In genomic region chr7:151783958-151784575, GRCh38 we compare ENCODE assay signal across 17 cellular contexts.
"Had no signal": no experiment of that assay in that cellular context is flagged by ENCODE, and none has a peak within 500 bp of the region (broad histone marks: within the 10 kb centered on the region; RNA-seq: fewer than 3 reads in every experiment).

No MANE protein-coding gene starts in this region.

- H3K36me3 ChIP-seq: neutrophil, thyroid gland had no signal

- H3K4me1 Mint-ChIP-seq: nephron had no signal

- H3K27ac ChIP-seq: heart right ventricle, left lung, neutrophil, suprapubic skin, thyroid gland had no signal

- H3K36me3 Mint-ChIP-seq: type B pancreatic cell had no signal

- ATAC-seq: esophagus mucosa; heart right ventricle; left lung; stimulated activated naive CD8-positive, alpha-beta T cell treated with anti-CD3 and anti-CD28 coated beads, Interleukin-15, Interleukin-2, amounts not matched to agents 100 U/mL and 50 U/mL, for 24 hours had no signal

- H3K27ac Mint-ChIP-seq: nephron, type B pancreatic cell had no signal

- H3K9me3 ChIP-seq: heart right ventricle, left lung, neutrophil, suprapubic skin, thyroid gland had no signal

- H3K4me3 Mint-ChIP-seq: nephron had no signal

- H3K9me3 Mint-ChIP-seq: naive B cell, nephron, type B pancreatic cell had no signal

- H3K27me3 Mint-ChIP-seq: naive B cell had no signal

- H3K27me3 ChIP-seq: heart right ventricle, left lung, suprapubic skin, thyroid gland had no signal

- H3K4me3 ChIP-seq: left lung, lung, suprapubic skin, thyroid gland had no signal

- DNase-seq: effector memory CD4-positive, alpha-beta T cell; heart right ventricle; hypothalamus; islet precursor cell; mesenchymal stem cell; naive B cell; small intestine; stimulated activated CD4-positive, alpha-beta T cell treated with anti-CD3 and anti-CD28 coated beads, Interleukin-2, amount 100 ng/mL, for 48 hours; stimulated activated naive CD8-positive, alpha-beta T cell treated with anti-CD3 and anti-CD28 coated beads, Interleukin-15, Interleukin-2, amounts not matched to agents 100 U/mL and 50 U/mL, for 24 hours; thyroid gland had no signal
